ENCODE assay signal across 31 cellular contexts in the genomic region with DNA sequence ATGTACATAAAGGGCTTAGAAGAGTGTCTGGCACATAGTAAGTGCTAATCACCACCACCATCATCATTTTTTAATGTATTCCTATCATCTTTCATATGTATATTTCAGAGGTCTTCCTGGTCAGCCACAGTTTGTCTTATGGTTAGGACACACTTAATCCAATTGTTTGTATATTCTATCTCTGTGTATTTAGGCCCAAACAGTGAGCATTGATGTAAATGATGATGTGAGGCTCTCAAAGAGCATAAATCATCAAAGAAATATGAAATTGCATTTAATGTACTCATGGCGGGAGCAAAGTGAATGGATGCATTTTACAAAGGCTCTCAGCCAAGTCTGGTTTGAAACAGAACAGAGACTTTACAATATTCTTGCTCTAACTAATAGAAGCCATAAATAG.
"Had no signal": no experiment of that assay in that cellular context is flagged by ENCODE, and none has a peak within 500 bp of the region (broad histone marks: within the 10 kb centered on the region; RNA-seq: fewer than 3 reads in every experiment).

No MANE protein-coding gene starts in this region.

- ATAC-seq: activated CD4-positive, alpha-beta T cell treated with anti-CD3 and anti-CD28 coated beads for 36 hours; activated CD4-positive, CD25-positive, alpha-beta regulatory T cell treated with anti-CD3 and anti-CD28 coated beads, Interleukin-2, amount 50 U/mL, for 24 hours; activated CD8-positive, alpha-beta memory T cell treated with anti-CD3 and anti-CD28 coated beads, Interleukin-2, amount 10 ng/mL, durations not matched to agents 7 days and 5 days; activated CD8-positive, alpha-beta T cell treated with anti-CD3 and anti-CD28 coated beads, Interleukin-2, amount 10 ng/mL, durations not matched to agents 7 days and 5 days; activated naive CD8-positive, alpha-beta T cell treated with anti-CD3 and anti-CD28 coated beads, Interleukin-2, amount 50 U/mL, for 24 hours; WTC11 had no signal

- DNase-seq: activated CD4-positive, alpha-beta memory T cell treated with anti-CD3 and anti-CD28 coated beads, Interleukin-2, amount 10 ng/mL, durations not matched to agents 7 days and 5 days; activated CD4-positive, alpha-beta T cell treated with anti-CD3 and anti-CD28 coated beads for 1 hour; activated CD4-positive, alpha-beta T cell treated with anti-CD3 and anti-CD28 coated beads for 36 hours; activated CD4-positive, alpha-beta T cell treated with anti-CD3 and anti-CD28 coated beads for 48 hours; activated CD4-positive, alpha-beta T cell treated with anti-CD3 and anti-CD28 coated beads, Interleukin-2, amount 10 ng/mL, durations not matched to agents 7 days and 5 days; activated CD4-positive, alpha-beta T cell treated with anti-CD3 and anti-CD28 coated beads, Interleukin-2, amount 50 U/mL, for 48 hours; activated CD4-positive, CD25-positive, alpha-beta regulatory T cell; activated CD8-positive, alpha-beta memory T cell treated with anti-CD3 and anti-CD28 coated beads for 24 hours; activated CD8-positive, alpha-beta memory T cell treated with anti-CD3 and anti-CD28 coated beads, Interleukin-2, amount 10 ng/mL, durations not matched to agents 7 days and 5 days; activated CD8-positive, alpha-beta memory T cell treated with anti-CD3 and anti-CD28 coated beads, Interleukin-2, amount 50 U/mL, for 48 hours; activated CD8-positive, alpha-beta T cell treated with anti-CD3 and anti-CD28 coated beads, Interleukin-2, amount 10 ng/mL, durations not matched to agents 7 days and 5 days; activated effector memory CD4-positive, alpha-beta T cell treated with Interleukin-2 at 50 U/mL for 16 hours; activated gamma-delta T cell; activated naive CD4-positive, alpha-beta T cell treated with anti-CD3 and anti-CD28 coated beads, Interleukin-2, amount 10 ng/mL, durations not matched to agents 7 days and 5 days; activated naive CD4-positive, alpha-beta T cell treated with Interleukin-2 at 50 U/mL for 16 hours; activated naive CD8-positive, alpha-beta T cell treated with anti-CD3 and anti-CD28 coated beads, Interleukin-2, amount 10 ng/mL, durations not matched to agents 7 days and 5 days; activated naive CD8-positive, alpha-beta T cell treated with anti-CD3 and anti-CD28 coated beads, Interleukin-2, amount 50 U/mL, for 24 hours; activated T-cell treated with anti-CD3 and anti-CD28 coated beads, Interleukin-2, amount 50 U/mL, for 24 hours; activated T-cell treated with anti-CD3 and anti-CD28 coated beads, Interleukin-2, amount 50 U/mL, for 48 hours; amygdala; anterior cingulate cortex; caudate nucleus; cerebellar nuclear complex; T-helper 1 cell; T-helper 2 cell; T-helper 9 cell; WERI-Rb-1 had no signal

- H3K27ac ChIP-seq: ascending aorta, cardiac muscle cell, WERI-Rb-1 had no signal
